10 cellular contexts compared by ENCODE assay signal in genomic region chr15:34610388-34610787, GRCh38. TPM values are rescaled to one million over a fixed set of nuclear protein-coding genes. Genes with fewer than 3 reads are reported as not detected.
DNase-seq lines count a peak whose midpoint lies in the region; ATAC-seq, FAIRE-seq and TF ChIP-seq lines count a peak whose summit lies in the region.
"Had no signal": no experiment of that assay in that cellular context is flagged by ENCODE, and none has a peak within 500 bp of the region (broad histone marks: within the 10 kb centered on the region; RNA-seq: fewer than 3 reads in every experiment).

No MANE protein-coding gene starts in this region.

- TF ChIP-seq CTCF in A549 (IDR thresholded peaks at IDR 0.05) (no peak; the same call in 1 of the 3 replicates), PC-3 (conservative IDR thresholded peaks at IDR 0.05; ENCODE audit: low read depth, low read length) (peak; percentile 67), fibroblast of lung (conservative IDR thresholded peaks at IDR 0.05 in 1 of 2, IDR thresholded peaks at IDR 0.05 in 1 of 2; ENCODE audit: low read depth in 1 of 2, low read length in 2 of 2) (peak; percentile 36 to 57)

- no peak for TF ChIP-seq EP300 in A549 (IDR thresholded peaks at IDR 0.05)

- peak; percentile 37 to 51; a peak in 4 of 5 replicates for TF ChIP-seq RAD21 in A549 (conservative IDR thresholded peaks at IDR 0.05 in 1 of 2, IDR thresholded peaks at IDR 0.05 in 1 of 2)

- in situ Hi-C loops in G401 (cut with HindIII; ENCODE audit: low sequenced_read_pairs): no loop called here

- CTCF ChIA-PET in A549 (lab: Yijun Ruan, JAX) (interaction anchor here (0.6 to 3.1 kb wide), 12 partner anchors 10 to 323 kb away, joined by 3 to 13 read pairs (median 4); no protein-coding TSS in a partner anchor), PC-3 (lab: Charles Lee) (interaction anchor here (0.7 to 0.8 kb wide), 2 partner anchors 11 to 98 kb away, joined by 5 to 13 read pairs; no protein-coding TSS in a partner anchor)

- no peaks in the 10 kb centered on the region for H3K9me2 ChIP-seq in PC-3 (replicated peaks; ENCODE audit: low read length)

- no peaks in the 10 kb centered on the region for H3K79me2 ChIP-seq in PC-3 (ENCODE audit: low read length)
- H3K79me2 ChIP-seq in fibroblast of lung (ENCODE audit: control insufficient read depth, insufficient read depth, low read length): no peaks in the 10 kb centered on the region

- H3K36me3 ChIP-seq in PC-3 (ENCODE audit: low read depth, low read length): no peaks in the 10 kb centered on the region
- no peaks in the 10 kb centered on the region for H3K36me3 ChIP-seq in fibroblast of lung (ENCODE audit: control insufficient read depth, insufficient read depth, low read length)

- H3K27me3 ChIP-seq in PC-3 (ENCODE audit: low read length): peaks cover 62% of the 10 kb centered on the region
- H3K27me3 ChIP-seq in fibroblast of lung (ENCODE audit: control insufficient read depth, insufficient read depth, low read length): peaks cover 6% of the 10 kb centered on the region

- POLR2A ChIA-PET in A549 (lab: Yijun Ruan, JAX) (interaction anchor here (2.4 kb wide), 1 partner anchor 359 kb away, joined by 8 read pairs; the partner anchor contains the start of gene AQR), PC-3 (lab: Charles Lee; ENCODE audit: unreplicated experiment) (no interaction called here)

- H3F3A ChIP-seq in PC-3 (ENCODE audit: low read length, unreplicated experiment): no peaks in the 10 kb centered on the region

- H3K4me3 ChIP-seq in A549: no peak overlapping the region
- no peak overlapping the region for H3K4me3 ChIP-seq in PC-3 (ENCODE audit: low read length)
- H3K4me3 ChIP-seq in fibroblast of lung (replicated peaks in 1 of 4; ENCODE audit: control extremely low read depth in 1 of 4, insufficient read depth in 1 of 4, low read depth in 3 of 4, low read length in 4 of 4): no peak overlapping the region

- H3K4me2 ChIP-seq in A549: no peak overlapping the region
- no peak overlapping the region for H3K4me2 ChIP-seq in PC-3 (ENCODE audit: low read length)
- H3K4me2 ChIP-seq in fibroblast of lung (ENCODE audit: extremely low read depth, insufficient read depth, low read length): no peak overlapping the region

- H3K4me1 ChIP-seq in A549 (no peaks in the 10 kb centered on the region), PC-3 (ENCODE audit: insufficient read depth, low read length) (no peaks in the 10 kb centered on the region), fibroblast of lung (ENCODE audit: control insufficient read depth, extremely low read depth, insufficient read depth, low read length) (no peaks in the 10 kb centered on the region)

- ATAC-seq in A549 (peak; percentile 82 to 85; a peak in 5 of 6 replicates), PC-3 (peak; percentile 94), HG03139 (IDR thresholded peaks at IDR 0.05; ENCODE audit: unreplicated experiment) (no peak)
- ATAC-seq: sciatic nerve had no signal

- no peak overlapping the region for H2AFZ ChIP-seq in PC-3 (ENCODE audit: low read length)
- no peak overlapping the region for H2AFZ ChIP-seq in fibroblast of lung (ENCODE audit: low read length)

- intact Hi-C loops in PC-3 (cut with micrococcal nuclease): no loop called here

- H3K27ac ChIP-seq in A549: no peak overlapping the region
- no peak overlapping the region for H3K27ac ChIP-seq in PC-3 (ENCODE audit: low read length)
- H3K27ac ChIP-seq in fibroblast of lung (ENCODE audit: insufficient read depth, low read length): no peak overlapping the region

- H3K9me3 ChIP-seq in A549: no peaks in the 10 kb centered on the region
- no peaks in the 10 kb centered on the region for H3K9me3 ChIP-seq in PC-3 (ENCODE audit: low read length)
- H3K9me3 ChIP-seq in fibroblast of lung (ENCODE audit: control insufficient read depth, insufficient read depth, low read depth, low read length): no peaks in the 10 kb centered on the region

- BruUV-seq in PC-3 (replicated peaks; lab: Mats Ljungman, UMichigan): no TSS peak

- DNase-seq in A549 (ENCODE audit: low read depth in 1 of 2, low spot score in 1 of 2): peak; percentile 15 to 44
- peak; percentile 19 for DNase-seq in G401 (ENCODE audit: low spot score)
- peak; percentile 56 for DNase-seq in PC-3
- peak in 1 of 2 donors; percentile 43 for DNase-seq in fibroblast of lung (ENCODE audit: low read depth in 2 of 2)
- DNase-seq in NCI-H146 treated with DMSO at 0.1 percent for 48 hours (lab: John Stamatoyannopoulos, UW; ENCODE audit: unreplicated experiment): no peak
- DNase-seq in 8988T: no peak
- DNase-seq in putamen (ENCODE audit: low spot score): no peak
- DNase-seq: cerebellar nuclear complex had no signal

- peak; percentile 93 for FAIRE-seq in A549 (lab: Jason Lieb, UNC)

- no peak for TF ChIP-seq POLR2A in A549 (IDR thresholded peaks at IDR 0.05; ENCODE audit: low read length)

- H4K20me1 ChIP-seq in PC-3 (ENCODE audit: low read length): no peaks in the 10 kb centered on the region
- no peaks in the 10 kb centered on the region for H4K20me1 ChIP-seq in fibroblast of lung (ENCODE audit: control insufficient read depth, extremely low read depth, insufficient read depth, low read length)

- H3K9ac ChIP-seq in PC-3 (ENCODE audit: low read length) (no peak overlapping the region), fibroblast of lung (ENCODE audit: insufficient read depth, low read length) (no peak overlapping the region)

TF ChIP-seq in A549, 52 proteins besides CTCF, POLR2A, EP300 and RAD21:
- TF ChIP-seq ATOH8 (CRISPR knock-in tag; IDR thresholded peaks at IDR 0.05; ENCODE audit: low read depth) (no peak), KDM5A (IDR thresholded peaks at IDR 0.05) (no peak), CHD4 (IDR thresholded peaks at IDR 0.05; ENCODE audit: borderline replicate concordance) (no peak), SREBF2 (IDR thresholded peaks at IDR 0.05) (no peak), USF2 (IDR thresholded peaks at IDR 0.05) (no peak), BHLHE40 (IDR thresholded peaks at IDR 0.05; ENCODE audit: low read depth, low read length) (no peak), SMC3 (IDR thresholded peaks at IDR 0.05) (no peak), CEBPB (IDR thresholded peaks at IDR 0.05) (no peak), ZC3H11A (IDR thresholded peaks at IDR 0.05) (no peak), HMGXB4 (CRISPR knock-in tag; IDR thresholded peaks at IDR 0.05; ENCODE audit: borderline replicate concordance) (no peak), NFE2L2 (conservative IDR thresholded peaks at IDR 0.05; ENCODE audit: low read length) (no peak)

RNA-seq across cellular contexts. Expression of gene GOLGA8B, which starts 26.9 kb away (rescaled TPM):
- polyA plus RNA-seq in A549 (2011; rRNA removed) (38.1 and 38.8 TPM in 2 replicates), A549 (2017; fragmentation: RNase III; extraction: RNeasy Plus Mini Kit Qiagen cat#74134 plus additional on column Dnase treatment) (49.0 to 50.9 TPM (median 50.2 TPM) in 3 replicates), fibroblast of lung (9.4 and 19.6 TPM in 2 replicates)
- polyA plus RNA-seq in A549 (2012; cell fraction: cytosol; rRNA removed): 12.8 and 15.9 TPM in 2 replicates
- polyA plus RNA-seq in A549 (2012; cell fraction: nucleus; rRNA removed): 77.0 and 116 TPM in 2 replicates
- 12.6 and 14.0 TPM in 2 replicates for polyA minus RNA-seq in A549 (2011; rRNA and poly(A)+ RNA removed)
- 13.7 and 51.3 TPM in 2 replicates for total RNA-seq in G401 (2014; rRNA removed; shearing (Covaris generic))
- total RNA-seq in PC-3 (2014; rRNA removed) (50.0 and 51.0 TPM in 2 replicates), fibroblast of lung (14.7 and 19.5 TPM in 2 replicates)
- 5.5 and 11.9 TPM in 2 replicates for polyA plus RNA-seq in fibroblast of lung (2012)
- 0.82 and 4.9 TPM in 2 replicates for polyA minus RNA-seq in fibroblast of lung (ENCODE audit: low replicate concordance)

Comparison
In these comparisons a context has a peak if more than half of its experiments do, and no peak if none do; other contexts are left out.
1. DNase-seq: peak in A549 (2 of 2), G401 (single experiment) and PC-3 (single experiment); none in NCI-H146 treated with DMSO at 0.1 percent for 48 hours (single experiment), 8988T (single experiment) and putamen (single experiment).